ENCODE assay signal across 8 cellular contexts in the genomic region with DNA sequence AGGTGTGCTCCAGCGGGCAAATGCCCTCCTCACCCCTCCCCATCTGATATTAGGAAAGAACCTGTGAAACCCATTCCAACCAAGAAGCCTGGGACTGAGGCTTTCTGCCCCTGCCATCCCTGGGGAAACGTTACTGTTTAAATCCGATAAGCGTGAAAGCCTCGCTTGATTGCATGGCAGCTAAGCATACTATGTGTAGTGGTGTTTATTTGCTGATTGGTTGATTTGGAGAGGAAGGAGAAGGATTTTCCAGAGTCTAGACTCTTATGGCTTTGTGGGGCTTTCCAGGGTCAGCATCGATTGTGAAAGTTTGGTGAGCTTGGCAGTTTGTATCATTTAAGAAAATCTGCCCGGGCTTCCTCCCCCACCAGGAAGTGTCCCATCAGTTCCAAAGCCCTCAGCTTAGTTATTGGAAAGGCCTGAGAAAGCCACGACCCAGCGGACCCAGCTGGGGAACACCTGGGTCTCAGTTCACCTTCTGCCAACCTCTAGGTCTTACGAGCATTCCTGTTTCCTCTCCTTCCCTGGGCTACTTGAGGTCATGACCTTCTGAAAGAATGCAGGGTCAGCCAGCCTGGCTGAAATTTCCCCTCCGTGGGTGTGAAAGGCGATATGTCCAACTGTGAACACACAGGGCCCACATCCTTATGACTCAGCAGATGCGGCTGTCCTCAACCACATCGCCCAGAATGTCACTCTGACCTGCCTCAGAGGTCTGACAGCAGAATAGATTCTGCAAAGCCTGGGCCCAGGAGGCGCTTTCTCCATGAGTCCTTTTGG.
DNase-seq lines count a peak whose midpoint lies in the region; ATAC-seq, FAIRE-seq and TF ChIP-seq lines count a peak whose summit lies in the region.

No MANE protein-coding gene starts in this region.

- no peak overlapping the region for H3K4ac ChIP-seq in H9 (ENCODE audit: low read depth, low read length)

- peak; percentile 69 for FAIRE-seq in GM12878 (lab: Jason Lieb, UNC)

- no CpG with 5 or more reads among the region's 15 CpGs for WGBS in H9 (ENCODE audit: extremely low coverage, insufficient read length, low lambda C conversion rate)
- WGBS in GM12878 (ENCODE audit: insufficient coverage, insufficient replicate concordance, low lambda C conversion rate, missing lambda C conversion rate) = 7% methylated on average over 15 of the region's 15 CpGs

- H3K27me3 ChIP-seq in H9 (ENCODE audit: insufficient read depth, low read length) = no peaks in the 10 kb centered on the region
- H3K27me3 ChIP-seq in GM12878 (replicated peaks in 1 of 2; ENCODE audit: control insufficient read depth in 2 of 2, insufficient read depth in 2 of 2, low read length in 1 of 2) = no peaks in the 10 kb centered on the region
- H3K27me3 ChIP-seq in naive thymus-derived CD4-positive, alpha-beta T cell (ENCODE audit: control insufficient read depth in 2 of 2, insufficient read depth in 2 of 2, low read length in 2 of 2) = no peaks in the 10 kb centered on the region

- in situ Hi-C loops in GM12878 (cut with MboI) = no loop called here
- in situ Hi-C loops in ACHN (cut with HindIII; ENCODE audit: low pct_ligation_motif_present, low pct_unique_long_range_greater_than_20kb, low sequenced_read_pairs) = no loop called here

- RAD21 ChIA-PET in GM12878 (lab: Charles Lee; ENCODE audit: unreplicated experiment) = interaction anchor here (0.6 to 9.0 kb wide), 11 partner anchors 11 to 257 kb away, joined by 3 to 77 read pairs (median 13); partner anchors contain the start of gene CIAO2A

- H3K27me3 Mint-ChIP-seq in activated CD4-positive, alpha-beta T cell treated with anti-CD3 and anti-CD28 coated beads, Interleukin-2, amount 10 ng/mL, durations not matched to agents 24 days and 14 days = no peaks in the 10 kb centered on the region
- no peaks in the 10 kb centered on the region; the same call in 1 of the 2 replicates for H3K27me3 Mint-ChIP-seq in H9 (ENCODE audit: low read depth)
- H3K27me3 Mint-ChIP-seq in naive thymus-derived CD4-positive, alpha-beta T cell = peaks cover 0 to 2% (median 0%) of the 10 kb centered on the region in 5 donors
- H3K27me3 Mint-ChIP-seq in endothelial cell (ENCODE audit: unreplicated experiment) = peaks cover 3% of the 10 kb centered on the region

- H3K4me2 ChIP-seq in H9 (ENCODE audit: insufficient read depth, insufficient read length, low read length) = no peak overlapping the region
- H3K4me2 ChIP-seq in GM12878 (ENCODE audit: control insufficient read depth, insufficient read depth) = peak overlapping the region; percentile 70

- no peak for TF ChIP-seq CTCF in H9 (conservative IDR thresholded peaks at IDR 0.05)
- TF ChIP-seq CTCF in GM12878 (IDR thresholded peaks at IDR 0.05 in 2 of 3, conservative IDR thresholded peaks at IDR 0.05 in 1 of 3; ENCODE audit: control insufficient read depth in 2 of 3, extremely low read depth in 1 of 3, insufficient read depth in 1 of 3, low read depth in 3 of 3, low read length in 3 of 3) = no peak
- no peak for TF ChIP-seq CTCF in endothelial cell (IDR thresholded peaks at IDR 0.05; ENCODE audit: unreplicated experiment)

- TF ChIP-seq RAD21 in GM12878 (IDR thresholded peaks at IDR 0.05; ENCODE audit: insufficient read depth, low read depth, low read length) = no peak

- no peak overlapping the region for H2BK15ac ChIP-seq in H9 (ENCODE audit: low read depth, low read length)

- H3K9ac ChIP-seq in H9 (ENCODE audit: extremely low read depth, insufficient read length, low read length) = no peak overlapping the region
- H3K9ac ChIP-seq in GM12878 (ENCODE audit: control insufficient read depth, insufficient read depth, low read length) = peak overlapping the region; percentile 24

- H3K4me1 ChIP-seq in H9 (ENCODE audit: insufficient read depth, low read length) = no peaks in the 10 kb centered on the region
- peaks cover 59% of the 10 kb centered on the region for H3K4me1 ChIP-seq in GM12878 (ENCODE audit: control insufficient read depth, insufficient read depth, low read length)
- peaks cover 42 to 61% of the 10 kb centered on the region in 2 donors for H3K4me1 ChIP-seq in naive thymus-derived CD4-positive, alpha-beta T cell (ENCODE audit: control insufficient read depth in 2 of 2, insufficient read depth in 2 of 2, low read length in 2 of 2)

- H3K14ac ChIP-seq in H9 (ENCODE audit: insufficient read depth, low read length) = no peak overlapping the region

- no peaks in the 10 kb centered on the region for H3K23me2 ChIP-seq in H9 (ENCODE audit: insufficient read length, low read depth, low read length, poor library complexity, severe bottlenecking)

- H3T11ph ChIP-seq in H9 (ENCODE audit: low read length) = no peak overlapping the region

- no peak overlapping the region for H2BK12ac ChIP-seq in H9 (ENCODE audit: insufficient read length, low read depth, low read length)

- H4K8ac ChIP-seq in H9 (replicated peaks; ENCODE audit: insufficient read length, low read depth, low read length) = no peak overlapping the region

- TF ChIP-seq POLR2A in GM12878 (IDR thresholded peaks at IDR 0.05; ENCODE audit: low read depth, low read length) = no peak

- no peak overlapping the region for H2BK120ac ChIP-seq in H9 (ENCODE audit: low read depth, low read length, poor library complexity, severe bottlenecking)

- DNase-seq in activated CD4-positive, alpha-beta T cell treated with anti-CD3 and anti-CD28 coated beads, Interleukin-2, amount 10 ng/mL, durations not matched to agents 24 days and 14 days = peak; percentile 87
- no peak for DNase-seq in activated CD4-positive, alpha-beta T cell treated with anti-CD3 and anti-CD28 coated beads for 4 hours
- no peak for DNase-seq in H9
- peak; percentile 97 for DNase-seq in LHCN-M2 (ENCODE audit: low read depth)
- peak; percentile 90 for DNase-seq in GM12878 (ENCODE audit: low read depth, low spot score)
- DNase-seq in naive thymus-derived CD4-positive, alpha-beta T cell = peak in 1 of 9 donors; percentile 71
- no peak for DNase-seq in endothelial cell (ENCODE audit: low spot score)
- no peak for DNase-seq in ACHN

- H2BK20ac ChIP-seq in H9 (ENCODE audit: low read depth, low read length, poor library complexity, severe bottlenecking) = no peak overlapping the region

- H2BK5ac ChIP-seq in H9 (ENCODE audit: insufficient read length, low read length) = no peak overlapping the region

- CTCF ChIA-PET in GM12878 (lab: Yijun Ruan, JAX) = interaction anchor here (0.8 to 8.7 kb wide), 12 partner anchors 8 to 197 kb away, joined by 3 to 147 read pairs (median 4); partner anchors contain the start of genes CIAO2A and DAPK2
- CTCF ChIA-PET in naive thymus-derived CD4-positive, alpha-beta T cell (lab: Charles Lee) = interaction anchor here (0.6 to 0.7 kb wide), 2 partner anchors 27 to 154 kb away, joined by 3 to 4 read pairs; no protein-coding TSS in a partner anchor

- peaks cover 70% of the 10 kb centered on the region for H3K4me1 Mint-ChIP-seq in activated CD4-positive, alpha-beta T cell treated with anti-CD3 and anti-CD28 coated beads, Interleukin-2, amount 10 ng/mL, durations not matched to agents 24 days and 14 days
- peaks cover 20 to 30% of the 10 kb centered on the region in 2 experiments for H3K4me1 Mint-ChIP-seq in H9
- H3K4me1 Mint-ChIP-seq in naive thymus-derived CD4-positive, alpha-beta T cell = peaks cover 42 to 92% (median 84%) of the 10 kb centered on the region in 7 donors
- peaks cover 57% of the 10 kb centered on the region for H3K4me1 Mint-ChIP-seq in endothelial cell (ENCODE audit: unreplicated experiment)

- no peak overlapping the region for H3K4me3 ChIP-seq in GM12878
- no peak overlapping the region for H3K4me3 ChIP-seq in naive thymus-derived CD4-positive, alpha-beta T cell (ENCODE audit: low read length)

- no peak overlapping the region for H3K27ac ChIP-seq in H9 (ENCODE audit: insufficient read length, low read depth, low read length)
- H3K27ac ChIP-seq in GM12878 (ENCODE audit: control insufficient read depth, insufficient read depth) = peak overlapping the region; percentile 84
- no peak overlapping the region for H3K27ac ChIP-seq in naive thymus-derived CD4-positive, alpha-beta T cell (ENCODE audit: low read depth, low read length)

- H4K20me1 ChIP-seq in H9 (ENCODE audit: control insufficient read depth, insufficient read depth, insufficient read length) (no peaks in the 10 kb centered on the region), GM12878 (ENCODE audit: control insufficient read depth, insufficient read depth) (no peaks in the 10 kb centered on the region)

- peak; percentile 84 for ATAC-seq in GM12878
- ATAC-seq in naive thymus-derived CD4-positive, alpha-beta T cell = peak; percentile 62

- no peaks in the 10 kb centered on the region for H3K79me1 ChIP-seq in H9 (ENCODE audit: insufficient read depth, low read depth, low read length, poor library complexity, severe bottlenecking)

- no peak overlapping the region for H3K56ac ChIP-seq in H9 (ENCODE audit: insufficient read length, low read depth, low read length)

- no peak overlapping the region for H4K5ac ChIP-seq in H9 (ENCODE audit: insufficient read length, low read depth, low read length)

- H3K36me3 ChIP-seq in GM12878 (ENCODE audit: control insufficient read depth in 2 of 2, insufficient read depth in 2 of 2, low read length in 1 of 2) = no peaks in the 10 kb centered on the region
- no peaks in the 10 kb centered on the region for H3K36me3 ChIP-seq in naive thymus-derived CD4-positive, alpha-beta T cell (ENCODE audit: control insufficient read depth in 2 of 3, insufficient read depth in 3 of 3, low read length in 3 of 3)

- H3K9me3 ChIP-seq in H9 (ENCODE audit: control insufficient read depth, low read depth, low read length) (no peaks in the 10 kb centered on the region), GM12878 (replicated peaks; ENCODE audit: control insufficient read depth, insufficient read depth, low read length) (no peaks in the 10 kb centered on the region; the same call in 2 of the 3 replicates)
- H3K9me3 ChIP-seq in naive thymus-derived CD4-positive, alpha-beta T cell (ENCODE audit: control insufficient read depth in 2 of 3, low read length in 3 of 3) = no peaks in the 10 kb centered on the region

- H2AFZ ChIP-seq in H9 (ENCODE audit: low read length) (no peak overlapping the region), GM12878 (ENCODE audit: control insufficient read depth, low read depth, low read length) (peak overlapping the region; percentile 52)

- H3K36me3 Mint-ChIP-seq in activated CD4-positive, alpha-beta T cell treated with anti-CD3 and anti-CD28 coated beads, Interleukin-2, amount 10 ng/mL, durations not matched to agents 24 days and 14 days (ENCODE audit: low read depth) = peaks cover 4% of the 10 kb centered on the region
- H3K36me3 Mint-ChIP-seq in H9 (ENCODE audit: insufficient read depth in 1 of 3, low read depth in 3 of 3) = no peaks in the 10 kb centered on the region; a peak in 1 of 7 replicates
- H3K36me3 Mint-ChIP-seq in naive thymus-derived CD4-positive, alpha-beta T cell = peaks cover 0 to 7% (median 0%) of the 10 kb centered on the region in 5 donors
- H3K36me3 Mint-ChIP-seq in endothelial cell (ENCODE audit: low read depth, unreplicated experiment) = no peaks in the 10 kb centered on the region

- peak overlapping the region; percentile 34 for H3K4me3 Mint-ChIP-seq in activated CD4-positive, alpha-beta T cell treated with anti-CD3 and anti-CD28 coated beads, Interleukin-2, amount 10 ng/mL, durations not matched to agents 24 days and 14 days
- no peak overlapping the region for H3K4me3 Mint-ChIP-seq in H9
- H3K4me3 Mint-ChIP-seq in naive thymus-derived CD4-positive, alpha-beta T cell = peak overlapping the region in 4 of 10 donors; percentile 7 to 36 (median 18)
- no peak overlapping the region for H3K4me3 Mint-ChIP-seq in endothelial cell (ENCODE audit: unreplicated experiment)

- intact Hi-C loops in activated CD4-positive, alpha-beta T cell treated with anti-CD3 and anti-CD28 coated beads, Interleukin-2, amount 10 ng/mL, durations not matched to agents 24 days and 14 days (cut with micrococcal nuclease) = loop anchor here (1.0 to 2.0 kb wide), 2 partner anchors 42 to 74 kb away; no protein-coding TSS in a partner anchor
- intact Hi-C loops in GM12878 (cut with micrococcal nuclease; ENCODE audit: unreplicated experiment) = loop anchor here (1.0 to 10.0 kb wide), 3 partner anchors 74 to 392 kb away; partner anchors contain the start of gene USP3
- intact Hi-C loops in naive thymus-derived CD4-positive, alpha-beta T cell (cut with micrococcal nuclease) = no loop called here

- SMC1A ChIA-PET in GM12878 (lab: Charles Lee; ENCODE audit: uncharacterized antibody, unreplicated experiment) = interaction anchor here (0.7 to 9.9 kb wide), 15 partner anchors 8 to 169 kb away, joined by 3 to 143 read pairs (median 5); partner anchors contain the start of gene DAPK2

- no peak overlapping the region for H2AK5ac ChIP-seq in H9 (ENCODE audit: insufficient read length, low read length)

- H3K9me3 Mint-ChIP-seq in activated CD4-positive, alpha-beta T cell treated with anti-CD3 and anti-CD28 coated beads, Interleukin-2, amount 10 ng/mL, durations not matched to agents 24 days and 14 days = no peaks in the 10 kb centered on the region
- peaks cover 0 to 2% of the 10 kb centered on the region in 2 experiments; a peak in 2 of 5 replicates for H3K9me3 Mint-ChIP-seq in H9
- peaks cover 0 to 3% (median 0%) of the 10 kb centered on the region in 11 donors for H3K9me3 Mint-ChIP-seq in naive thymus-derived CD4-positive, alpha-beta T cell
- no peaks in the 10 kb centered on the region for H3K9me3 Mint-ChIP-seq in endothelial cell (ENCODE audit: unreplicated experiment)

- no peak overlapping the region for H4K91ac ChIP-seq in H9 (ENCODE audit: insufficient read length, low read depth, low read length)

- POLR2A ChIA-PET in GM12878 (lab: Charles Lee) = interaction anchor here (0.5 to 1.1 kb wide), 5 partner anchors 24 to 350 kb away, joined by 3 to 7 read pairs (median 4); no protein-coding TSS in a partner anchor
- POLR2A ChIA-PET in naive thymus-derived CD4-positive, alpha-beta T cell (lab: Charles Lee) = no interaction called here

- H3K79me2 ChIP-seq in H9 (ENCODE audit: insufficient read depth, low read length) (no peaks in the 10 kb centered on the region), GM12878 (ENCODE audit: control insufficient read depth, insufficient read depth, low read length) (no peaks in the 10 kb centered on the region)

- no peak overlapping the region for H3K18ac ChIP-seq in H9 (ENCODE audit: insufficient read length, low read depth, low read length)

- TSS peak; percentile 62 for BruUV-seq in GM12878 (replicated peaks; lab: Mats Ljungman, UMichigan)

- TF ChIP-seq EP300 in GM12878 (IDR thresholded peaks at IDR 0.05; ENCODE audit: borderline replicate concordance in 1 of 2, control insufficient read depth in 1 of 2, low read depth in 2 of 2, low read length in 2 of 2) = peak; percentile 93 to 95

- peak overlapping the region; percentile 67 for H3K27ac Mint-ChIP-seq in activated CD4-positive, alpha-beta T cell treated with anti-CD3 and anti-CD28 coated beads, Interleukin-2, amount 10 ng/mL, durations not matched to agents 24 days and 14 days
- H3K27ac Mint-ChIP-seq in H9 = peak overlapping the region in 2 of 3 experiments; percentile 30 to 40; a peak in 3 of 7 replicates
- H3K27ac Mint-ChIP-seq in naive thymus-derived CD4-positive, alpha-beta T cell = peak overlapping the region in 8 of 9 donors; percentile 5 to 91 (median 68)
- H3K27ac Mint-ChIP-seq in endothelial cell (ENCODE audit: unreplicated experiment) = no peak overlapping the region

- no peak overlapping the region for H3K23ac ChIP-seq in H9 (ENCODE audit: insufficient read length, low read depth, low read length)

Comparison
In these comparisons a context has a peak if more than half of its experiments do, and no peak if none do; other contexts are left out.
1. DNase-seq: peak in activated CD4-positive, alpha-beta T cell treated with anti-CD3 and anti-CD28 coated beads, Interleukin-2, amount 10 ng/mL, durations not matched to agents 24 days and 14 days (single experiment), LHCN-M2 (single experiment) and GM12878 (single experiment); none in activated CD4-positive, alpha-beta T cell treated with anti-CD3 and anti-CD28 coated beads for 4 hours (0 of 2), H9 (single experiment), endothelial cell (single experiment) and ACHN (single experiment).
2. intact Hi-C loops: an anchor here in activated CD4-positive, alpha-beta T cell treated with anti-CD3 and anti-CD28 coated beads, Interleukin-2, amount 10 ng/mL, durations not matched to agents 24 days and 14 days (1.0 to 2.0 kb wide) and GM12878 (1.0 to 10.0 kb wide); none called in naive thymus-derived CD4-positive, alpha-beta T cell.